In the genomic region with DNA sequence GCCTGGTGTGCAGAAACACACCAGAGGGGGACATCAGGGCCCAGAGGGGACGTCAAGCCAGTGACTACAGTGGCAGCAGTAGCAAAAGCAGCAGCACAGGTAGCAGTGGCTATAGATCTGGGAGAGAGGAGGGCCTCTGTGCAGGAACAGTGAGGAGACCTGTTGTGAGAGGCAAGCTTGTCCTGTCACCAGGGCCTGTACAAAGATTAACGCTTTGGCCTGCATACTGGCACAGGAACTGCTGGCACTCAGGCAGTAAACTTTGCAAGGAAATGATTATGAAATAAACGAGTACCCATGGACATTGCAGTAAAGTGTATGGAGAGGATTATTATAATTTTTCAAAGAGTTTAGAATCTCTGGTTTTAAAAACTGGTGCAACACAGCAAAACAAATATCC, we compare ENCODE assay signal across 25 cellular contexts.
"Had no signal": no experiment of that assay in that cellular context is flagged by ENCODE, and none has a peak within 500 bp of the region (broad histone marks: within the 10 kb centered on the region; RNA-seq: fewer than 3 reads in every experiment).

No MANE protein-coding gene starts in this region.

- H3K27me3 Mint-ChIP-seq: activated naive CD8-positive, alpha-beta T cell; central memory CD8-positive, alpha-beta T cell; effector memory CD8-positive, alpha-beta T cell; memory B cell had no signal

- H3K9me3 Mint-ChIP-seq: activated T-cell treated with anti-CD3 and anti-CD28 coated beads, Interleukin-2, amount 50 U/mL, for 24 hours; activated T-helper 2 cell treated with anti-CD3 and anti-CD28 coated beads, Interferon-gamma antibody, Interleukin-2, Interleukin-4, amounts not matched to agents 10 μg/mL and 5 μg/mL and 100 μg/mL, durations not matched to agents 14 hours and 24 hours and 36 hours; central memory CD8-positive, alpha-beta T cell; effector memory CD8-positive, alpha-beta T cell; memory B cell; T-cell; T-helper 2 cell treated with Interferon-gamma antibody and Interleukin-4, amounts not matched to agents 5 μg/mL and 100 μg/mL, for 36 hours had no signal

- H3K4me3 Mint-ChIP-seq: activated naive CD8-positive, alpha-beta T cell; activated T-cell treated with anti-CD3 and anti-CD28 coated beads, Interleukin-2, amount 50 U/mL, for 24 hours; central memory CD8-positive, alpha-beta T cell; effector memory CD8-positive, alpha-beta T cell; memory B cell; nephron; T-cell; T-helper 2 cell treated with Interferon-gamma antibody and Interleukin-4, amounts not matched to agents 5 μg/mL and 100 μg/mL, for 36 hours had no signal

- H3K4me1 ChIP-seq: adrenal gland, ascending aorta had no signal

- H3K4me3 ChIP-seq: adrenal gland, ascending aorta, spleen, upper lobe of left lung had no signal

- H3K27me3 ChIP-seq: adrenal gland, ascending aorta, brain microvascular endothelial cell, spleen, upper lobe of left lung had no signal

- H3K27ac Mint-ChIP-seq: activated naive CD8-positive, alpha-beta T cell; activated T-cell treated with anti-CD3 and anti-CD28 coated beads, Interleukin-2, amount 50 U/mL, for 24 hours; activated T-helper 2 cell treated with anti-CD3 and anti-CD28 coated beads, Interferon-gamma antibody, Interleukin-2, Interleukin-4, amounts not matched to agents 10 μg/mL and 5 μg/mL and 100 μg/mL, durations not matched to agents 14 hours and 24 hours and 36 hours; effector memory CD8-positive, alpha-beta T cell; memory B cell; nephron; T-cell; T-helper 2 cell treated with Interferon-gamma antibody and Interleukin-4, amounts not matched to agents 5 μg/mL and 100 μg/mL, for 36 hours had no signal

- H3K4me1 Mint-ChIP-seq: central memory CD8-positive, alpha-beta T cell had no signal

- H3K36me3 Mint-ChIP-seq: activated naive CD8-positive, alpha-beta T cell; memory B cell; T-cell had no signal

- H3K36me3 ChIP-seq: adrenal gland, ascending aorta, brain microvascular endothelial cell, spleen, upper lobe of left lung, WERI-Rb-1 had no signal

- H3K9me3 ChIP-seq: adrenal gland, ascending aorta, upper lobe of left lung had no signal

- DNase-seq: activated CD4-positive, alpha-beta T cell treated with anti-CD3 and anti-CD28 coated beads, Interleukin-2, amount 50 U/mL, for 4 hours; activated CD8-positive, alpha-beta memory T cell treated with anti-CD3 and anti-CD28 coated beads for 24 hours; activated CD8-positive, alpha-beta memory T cell treated with anti-CD3 and anti-CD28 coated beads, Interleukin-2, amount 50 U/mL, for 4 hours; activated naive CD4-positive, alpha-beta T cell; activated T-cell treated with anti-CD3 and anti-CD28 coated beads, Interleukin-2, amount 50 U/mL, for 24 hours; brain microvascular endothelial cell; effector memory CD8-positive, alpha-beta T cell; glutamatergic neuron; hippocampal formation; kidney glomerular epithelial cell; spleen; stimulated activated CD4-positive, alpha-beta T cell treated with anti-CD3 and anti-CD28 coated beads, Interleukin-4, amount 100 ng/mL, for 4 hours; stimulated activated naive CD8-positive, alpha-beta T cell treated with anti-CD3 and anti-CD28 coated beads, Interleukin-15, Interleukin-2, amounts not matched to agents 100 U/mL and 50 U/mL, for 24 hours; T-cell; upper lobe of left lung; WERI-Rb-1 had no signal

- H3K27ac ChIP-seq: adrenal gland, ascending aorta, brain microvascular endothelial cell, spleen, upper lobe of left lung, WERI-Rb-1 had no signal

- ATAC-seq: effector memory CD8-positive, alpha-beta T cell; esophagus mucosa; stimulated activated naive CD8-positive, alpha-beta T cell treated with anti-CD3 and anti-CD28 coated beads, Interleukin-15, Interleukin-2, amounts not matched to agents 100 U/mL and 50 U/mL, for 24 hours; T-cell had no signal
